10 cellular contexts compared by ENCODE assay signal in the genomic region with DNA sequence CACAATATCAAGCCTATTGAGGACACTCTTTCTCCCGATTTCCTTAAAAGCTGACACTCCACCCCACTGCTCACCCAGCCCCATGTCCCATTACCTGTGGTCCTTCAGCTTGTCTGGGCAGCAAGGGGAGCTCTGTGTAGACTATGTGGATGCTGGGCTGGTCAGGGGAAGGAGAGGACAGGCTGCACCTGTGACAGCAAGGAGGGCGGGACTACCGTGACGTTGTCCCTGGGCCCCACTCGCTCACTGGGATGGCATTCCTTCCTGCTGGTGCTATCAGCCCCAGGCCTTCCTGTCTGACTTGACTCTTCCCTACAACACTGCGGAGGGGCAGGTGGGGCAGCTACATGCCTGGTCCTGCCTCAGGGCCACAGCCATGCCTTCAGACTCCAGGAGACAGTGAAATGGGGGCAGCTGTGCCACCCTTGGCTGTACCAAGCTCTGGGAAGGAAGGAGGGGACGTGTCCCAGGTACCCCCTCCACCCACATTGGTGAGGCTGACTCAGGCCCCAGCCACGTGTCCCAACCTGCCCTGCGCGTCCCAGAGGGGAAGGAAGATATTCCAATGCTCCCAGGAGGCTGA. TPM values are rescaled to one million over a fixed set of nuclear protein-coding genes. Genes with fewer than 3 reads are reported as not detected.
A peak's percentile ranks its signal among the peaks of the same experiment; 100 is the strongest.
DNase-seq lines count a peak whose midpoint lies in the region; ATAC-seq, FAIRE-seq and TF ChIP-seq lines count a peak whose summit lies in the region.
"Had no signal": no experiment of that assay in that cellular context is flagged by ENCODE, and none has a peak within 500 bp of the region (broad histone marks: within the 10 kb centered on the region; RNA-seq: fewer than 3 reads in every experiment).

A gene with protein sequence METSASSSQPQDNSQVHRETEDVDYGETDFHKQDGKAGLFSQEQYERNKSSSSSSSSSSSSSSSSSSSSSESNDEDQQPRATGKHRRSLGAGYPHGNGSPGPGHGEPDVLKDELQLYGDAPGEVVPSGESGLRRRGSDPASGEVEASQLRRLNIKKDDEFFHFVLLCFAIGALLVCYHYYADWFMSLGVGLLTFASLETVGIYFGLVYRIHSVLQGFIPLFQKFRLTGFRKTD (minus strand): TSS at position 163 of the 583 bp plus-strand sequence. CDS start 9,427 bp downstream, outside the sequence.

- peak within 1 kb of the TSS; percentile 56 for H2AFZ ChIP-seq in HepG2 (ENCODE audit: low read length)

- CTCF ChIA-PET in HepG2 (lab: Yijun Ruan, JAX; ENCODE audit: low intra/inter-chr PET ratio, low total read pairs), result no interaction called here
- CTCF ChIA-PET in activated CD4-positive, alpha-beta T cell treated with anti-CD3 and anti-CD28 coated beads, Interleukin-2, amount 10 ng/mL, durations not matched to agents 7 days and 5 days (lab: Charles Lee), result interaction anchor here (1.1 kb wide), 1 partner anchor 52 kb away, joined by 3 read pairs; no protein-coding TSS in a partner anchor
- CTCF ChIA-PET in activated CD8-positive, alpha-beta memory T cell treated with anti-CD3 and anti-CD28 coated beads, Interleukin-2, amount 10 ng/mL, durations not matched to agents 7 days and 5 days (lab: Charles Lee), result interaction anchor here (0.5 to 1.3 kb wide), 2 partner anchors 132 to 637 kb away, joined by 3 read pairs; no protein-coding TSS in a partner anchor

- H3K36me3 ChIP-seq in HUES48 (ENCODE audit: control insufficient read depth, insufficient read depth, low read length) (no peaks in the 10 kb centered on the region), adrenal gland (replicated peaks in 1 of 2) (no peaks in the 10 kb centered on the region), HepG2 (replicated peaks in 1 of 2; ENCODE audit: control insufficient read depth in 1 of 2, insufficient read depth in 2 of 2, low read length in 2 of 2) (no peaks in the 10 kb centered on the region), thyroid gland (no peaks in the 10 kb centered on the region)
- H3K36me3 ChIP-seq: SJSA1 had no signal

- H3K27ac ChIP-seq in HUES48 (ENCODE audit: low read depth, low read length) (peak within 1 kb of the TSS; percentile 47), adrenal gland (peak within 1 kb of the TSS in 3 of 5 donors; percentile 55 to 71 (median 69)), HepG2 (ENCODE audit: extremely low read length, insufficient read depth, low read length) (no peak within 1 kb of the TSS), thyroid gland (peak within 1 kb of the TSS; percentile 50 to 84 (median 73))
- H3K27ac ChIP-seq: SJSA1 had no signal

- H3K9me3 Mint-ChIP-seq in naive thymus-derived CD8-positive, alpha-beta T cell, result no peaks in the 10 kb centered on the region
- no peaks in the 10 kb centered on the region for H3K9me3 Mint-ChIP-seq in activated CD4-positive, alpha-beta T cell treated with anti-CD3 and anti-CD28 coated beads, Interleukin-2, amount 10 ng/mL, durations not matched to agents 7 days and 5 days
- no peaks in the 10 kb centered on the region for H3K9me3 Mint-ChIP-seq in activated CD8-positive, alpha-beta memory T cell treated with anti-CD3 and anti-CD28 coated beads, Interleukin-2, amount 10 ng/mL, durations not matched to agents 7 days and 5 days (ENCODE audit: low read depth)

- ATAC-seq in HepG2 (peak; percentile 64), left lobe of liver (no peak)
- no peak for ATAC-seq in naive thymus-derived CD8-positive, alpha-beta T cell
- ATAC-seq in activated CD8-positive, alpha-beta memory T cell treated with anti-CD3 and anti-CD28 coated beads, Interleukin-2, amount 10 ng/mL, durations not matched to agents 7 days and 5 days, result no peak

- TF ChIP-seq EP300 in HepG2 (IDR thresholded peaks at IDR 0.05; ENCODE audit: low read depth in 2 of 2, low read length in 2 of 2) (no peak), HepG2 (CRISPR knock-in tag; IDR thresholded peaks at IDR 0.05; ENCODE audit: borderline replicate concordance) (no peak)

- no peaks in the 10 kb centered on the region for H3K27me3 ChIP-seq in HUES48 (ENCODE audit: control insufficient read depth, insufficient read depth, low read length)
- no peaks in the 10 kb centered on the region for H3K27me3 ChIP-seq in adrenal gland
- H3K27me3 ChIP-seq in HepG2 (ENCODE audit: control insufficient read depth in 1 of 2, insufficient read depth in 2 of 2, low read length in 2 of 2), result 0 out of 5 replicates have a peak, but pooled peaks cover 0 to 3% of the 10 kb centered on the region in 2 experiments
- H3K27me3 ChIP-seq in thyroid gland, result no peaks in the 10 kb centered on the region
- H3K27me3 ChIP-seq: SJSA1 had no signal

- FAIRE-seq in HepG2 (lab: Jason Lieb, UNC), result no peak

- DNase-seq in adrenal gland (no peak), HepG2 (ENCODE audit: low spot score) (no peak), thyroid gland (no peak), left lobe of liver (ENCODE audit: low spot score) (no peak)
- no peak for DNase-seq in naive thymus-derived CD8-positive, alpha-beta T cell
- DNase-seq in activated CD4-positive, alpha-beta T cell treated with anti-CD3 and anti-CD28 coated beads, Interleukin-2, amount 10 ng/mL, durations not matched to agents 7 days and 5 days, result no peak
- DNase-seq in activated CD8-positive, alpha-beta memory T cell treated with anti-CD3 and anti-CD28 coated beads, Interleukin-2, amount 10 ng/mL, durations not matched to agents 7 days and 5 days, result no peak
- DNase-seq: HCEC 1CT had no signal

- TF ChIP-seq CTCF in adrenal gland (IDR thresholded peaks at IDR 0.05) (no peak), HepG2 (CRISPR knock-in tag; IDR thresholded peaks at IDR 0.05) (no peak), thyroid gland (IDR thresholded peaks at IDR 0.05) (no peak)

- no TSS peak for BruUV-seq in HepG2 (replicated peaks; lab: Mats Ljungman, UMichigan)

- 90 to 100% (median 92%) methylated on average over 1 to 10 of the region's 10 CpGs for WGBS in adrenal gland, 4 donors
- WGBS in HepG2 (ENCODE audit: low lambda C conversion rate), result 25% methylated on average over 4 of the region's 10 CpGs
- 92 to 93% methylated on average over 7 to 9 of the region's 10 CpGs for WGBS in thyroid gland, 2 donors

- H3K9ac ChIP-seq in HUES48 (ENCODE audit: low read depth, low read length) (no peak within 1 kb of the TSS), HepG2 (ENCODE audit: insufficient read depth, low read depth, low read length) (no peak within 1 kb of the TSS)

- no peaks in the 10 kb centered on the region for H3K36me3 Mint-ChIP-seq in naive thymus-derived CD8-positive, alpha-beta T cell
- no peaks in the 10 kb centered on the region for H3K36me3 Mint-ChIP-seq in activated CD4-positive, alpha-beta T cell treated with anti-CD3 and anti-CD28 coated beads, Interleukin-2, amount 10 ng/mL, durations not matched to agents 7 days and 5 days (ENCODE audit: low read depth)
- no peaks in the 10 kb centered on the region for H3K36me3 Mint-ChIP-seq in activated CD8-positive, alpha-beta memory T cell treated with anti-CD3 and anti-CD28 coated beads, Interleukin-2, amount 10 ng/mL, durations not matched to agents 7 days and 5 days

- H3K9me3 ChIP-seq in HUES48 (ENCODE audit: control insufficient read depth, insufficient read depth, low read length) (no peaks in the 10 kb centered on the region), adrenal gland (replicated peaks in 1 of 3) (no peaks in the 10 kb centered on the region), HepG2 (ENCODE audit: low read length) (no peaks in the 10 kb centered on the region), thyroid gland (no peaks in the 10 kb centered on the region)
- H3K9me3 ChIP-seq: SJSA1 had no signal

- peaks cover 2 to 10% (median 5%) of the 10 kb centered on the region in 5 donors for H3K27me3 Mint-ChIP-seq in naive thymus-derived CD8-positive, alpha-beta T cell
- H3K27me3 Mint-ChIP-seq in activated CD4-positive, alpha-beta T cell treated with anti-CD3 and anti-CD28 coated beads, Interleukin-2, amount 10 ng/mL, durations not matched to agents 7 days and 5 days, result peaks cover 3% of the 10 kb centered on the region
- H3K27me3 Mint-ChIP-seq in activated CD8-positive, alpha-beta memory T cell treated with anti-CD3 and anti-CD28 coated beads, Interleukin-2, amount 10 ng/mL, durations not matched to agents 7 days and 5 days, result peaks cover 26% of the 10 kb centered on the region

- in situ Hi-C loops in HepG2 (cut with HindIII; ENCODE audit: extremely low pct_ligation_motif_present, low pct_unique_long_range_greater_than_20kb), result no loop called here

- peak within 1 kb of the TSS in 1 of 10 donors; percentile 15 for H3K4me3 Mint-ChIP-seq in naive thymus-derived CD8-positive, alpha-beta T cell
- H3K4me3 Mint-ChIP-seq in activated CD4-positive, alpha-beta T cell treated with anti-CD3 and anti-CD28 coated beads, Interleukin-2, amount 10 ng/mL, durations not matched to agents 7 days and 5 days, result no peak within 1 kb of the TSS
- H3K4me3 Mint-ChIP-seq in activated CD8-positive, alpha-beta memory T cell treated with anti-CD3 and anti-CD28 coated beads, Interleukin-2, amount 10 ng/mL, durations not matched to agents 7 days and 5 days, result no peak within 1 kb of the TSS

- no peak for TF ChIP-seq RAD21 in HepG2 (CRISPR knock-in tag; IDR thresholded peaks at IDR 0.05)

- H3K4me3 ChIP-seq in HUES48 (ENCODE audit: low read depth, low read length) (no peak within 1 kb of the TSS), adrenal gland (no peak within 1 kb of the TSS), HepG2 (replicated peaks in 1 of 3; ENCODE audit: insufficient read depth in 1 of 3, low read depth in 2 of 3, low read length in 3 of 3) (peak within 1 kb of the TSS in 1 of 3 experiments; percentile 29; a peak in 1 of 6 replicates), thyroid gland (replicated peaks in 1 of 3) (no peak within 1 kb of the TSS)
- H3K4me3 ChIP-seq: SJSA1 had no signal

- no peaks in the 10 kb centered on the region for H4K20me1 ChIP-seq in HepG2 (ENCODE audit: insufficient read depth, low read length)

- TF ChIP-seq POLR2A in adrenal gland (IDR thresholded peaks at IDR 0.05) (no peak), HepG2 (IDR thresholded peaks at IDR 0.05; ENCODE audit: insufficient read depth in 1 of 2, low read depth in 2 of 2, low read length in 2 of 2) (no peak), thyroid gland (IDR thresholded peaks at IDR 0.05) (no peak)

- H3K79me2 ChIP-seq in HepG2 (ENCODE audit: insufficient read depth, low read length), result no peaks in the 10 kb centered on the region

- H3K4me1 ChIP-seq in HUES48 (ENCODE audit: control insufficient read depth, insufficient read depth, low read length) (peaks cover 13% of the 10 kb centered on the region), adrenal gland (replicated peaks in 1 of 2) (no peaks in the 10 kb centered on the region), HepG2 (ENCODE audit: insufficient read depth, low read length) (peaks cover 29% of the 10 kb centered on the region), thyroid gland (peaks cover 4 to 10% of the 10 kb centered on the region in 2 donors)

- peaks cover 0 to 11% (median 6%) of the 10 kb centered on the region in 4 donors for H3K4me1 Mint-ChIP-seq in naive thymus-derived CD8-positive, alpha-beta T cell
- H3K4me1 Mint-ChIP-seq in activated CD4-positive, alpha-beta T cell treated with anti-CD3 and anti-CD28 coated beads, Interleukin-2, amount 10 ng/mL, durations not matched to agents 7 days and 5 days, result peaks cover 7% of the 10 kb centered on the region
- H3K4me1 Mint-ChIP-seq in activated CD8-positive, alpha-beta memory T cell treated with anti-CD3 and anti-CD28 coated beads, Interleukin-2, amount 10 ng/mL, durations not matched to agents 7 days and 5 days, result peaks cover 3% of the 10 kb centered on the region

- H3K4me2 ChIP-seq in HepG2 (ENCODE audit: low read depth, low read length), result peak within 1 kb of the TSS; percentile 50

- POLR2A ChIA-PET in HepG2 (lab: Yijun Ruan, JAX), result no interaction called here
- POLR2A ChIA-PET in naive thymus-derived CD8-positive, alpha-beta T cell (lab: Charles Lee), result no interaction called here
- POLR2A ChIA-PET in activated CD4-positive, alpha-beta T cell treated with anti-CD3 and anti-CD28 coated beads, Interleukin-2, amount 10 ng/mL, durations not matched to agents 7 days and 5 days (lab: Charles Lee), result no interaction called here

- intact Hi-C loops in adrenal gland (cut with DNase I), result no loop called here
- intact Hi-C loops in HepG2 (cut with micrococcal nuclease; ENCODE audit: unreplicated experiment), result no loop called here
- intact Hi-C loops in thyroid gland (cut with DNase I), result no loop called here

- no peak within 1 kb of the TSS for H3K27ac Mint-ChIP-seq in naive thymus-derived CD8-positive, alpha-beta T cell
- no peak within 1 kb of the TSS for H3K27ac Mint-ChIP-seq in activated CD4-positive, alpha-beta T cell treated with anti-CD3 and anti-CD28 coated beads, Interleukin-2, amount 10 ng/mL, durations not matched to agents 7 days and 5 days
- no peak within 1 kb of the TSS for H3K27ac Mint-ChIP-seq in activated CD8-positive, alpha-beta memory T cell treated with anti-CD3 and anti-CD28 coated beads, Interleukin-2, amount 10 ng/mL, durations not matched to agents 7 days and 5 days

RNA-seq across cellular contexts. Expression of the gene that starts here (rescaled TPM):
- total RNA-seq in adrenal gland (1 to 10 TPM in 1 of 8 donors, not detected in 7; 1.3 TPM), HepG2 (2016; rRNA removed; fragmentation: Illumina TruSeq; extraction: Trizol) (not detected in 2 replicates), thyroid gland (not detected), left lobe of liver (0.65 TPM)
- polyA plus RNA-seq in adrenal gland (1 to 10 TPM in 1 of 3 donors, under 1 TPM in 1, not detected in 1; 0.72 to 1.5 TPM), HepG2 (2011; rRNA removed) (0.16 and 0.22 TPM in 2 replicates)
- not detected in 2 replicates for total RNA-seq in HepG2 (2016; cell fraction: cytosol; rRNA removed; fragmentation: Illumina TruSeq; extraction: Trizol; ENCODE audit: low read depth)
- 0.09 TPM in 1 of 2 replicates, not detected in the other for total RNA-seq in HepG2 (2016; cell fraction: insoluble cytoplasmic fraction; rRNA removed; fragmentation: Illumina TruSeq; extraction: Trizol)
- total RNA-seq in HepG2 (2016; cell fraction: membrane; rRNA removed; fragmentation: Illumina TruSeq; extraction: Trizol), result 0.12 TPM in 1 of 2 replicates, not detected in the other
- not detected in 2 replicates for total RNA-seq in HepG2 (2016; cell fraction: nucleus; rRNA removed; fragmentation: Illumina TruSeq; extraction: Trizol)
- 0.11 and 0.21 TPM in 2 replicates for polyA plus RNA-seq in HepG2 (2011; cell fraction: cytosol; rRNA removed)
- not detected in 2 replicates for polyA plus RNA-seq in HepG2 (2011; cell fraction: nucleus; rRNA removed)
- polyA plus RNA-seq in HepG2 (2012), result 0.29 TPM in 1 of 2 replicates, not detected in the other
- not detected in 2 replicates for polyA plus RNA-seq in HepG2 (2016; cell fraction: cytosol; fragmentation: Illumina TruSeq; extraction: Trizol; ENCODE audit: low read depth)
- not detected in 2 replicates for polyA plus RNA-seq in HepG2 (2016; cell fraction: insoluble cytoplasmic fraction; fragmentation: Illumina TruSeq; extraction: Trizol; ENCODE audit: low read depth)
- 0.51 TPM in 1 of 2 replicates, not detected in the other for polyA plus RNA-seq in HepG2 (2016; cell fraction: membrane; fragmentation: Illumina TruSeq; extraction: Trizol; ENCODE audit: low read depth)
- not detected in 2 replicates for polyA plus RNA-seq in HepG2 (2016; cell fraction: nucleus; fragmentation: Illumina TruSeq; extraction: Trizol; ENCODE audit: insufficient read depth, low read depth)
- polyA minus RNA-seq in HepG2 (2011; rRNA and poly(A)+ RNA removed; ENCODE audit: low replicate concordance), result 0.56 TPM in 1 of 2 replicates, not detected in the other
- not detected in 2 replicates for polyA minus RNA-seq in HepG2 (2011; cell fraction: cytosol; rRNA and poly(A)+ RNA removed)
- polyA minus RNA-seq in HepG2 (2011; cell fraction: nucleus; rRNA and poly(A)+ RNA removed), result not detected in 2 replicates
- total RNA-seq in naive thymus-derived CD8-positive, alpha-beta T cell, result not detected
- not detected for polyA plus RNA-seq in naive thymus-derived CD8-positive, alpha-beta T cell
- total RNA-seq in activated CD4-positive, alpha-beta T cell treated with anti-CD3 and anti-CD28 coated beads, Interleukin-2, amount 10 ng/mL, durations not matched to agents 7 days and 5 days, result not detected
- total RNA-seq in activated CD8-positive, alpha-beta memory T cell treated with anti-CD3 and anti-CD28 coated beads, Interleukin-2, amount 10 ng/mL, durations not matched to agents 7 days and 5 days, result not detected
- total RNA-seq: SJSA1 had no signal

Comparison
In these comparisons a context has a peak if more than half of its experiments do, and no peak if none do; other contexts are left out.
1. Peak in ATAC-seq and H3K4me2 ChIP-seq in HepG2; RNA of the gene not detected or under 1 TPM.